Comparison of ENCODE assay signal across 14 cellular contexts in the genomic region with DNA sequence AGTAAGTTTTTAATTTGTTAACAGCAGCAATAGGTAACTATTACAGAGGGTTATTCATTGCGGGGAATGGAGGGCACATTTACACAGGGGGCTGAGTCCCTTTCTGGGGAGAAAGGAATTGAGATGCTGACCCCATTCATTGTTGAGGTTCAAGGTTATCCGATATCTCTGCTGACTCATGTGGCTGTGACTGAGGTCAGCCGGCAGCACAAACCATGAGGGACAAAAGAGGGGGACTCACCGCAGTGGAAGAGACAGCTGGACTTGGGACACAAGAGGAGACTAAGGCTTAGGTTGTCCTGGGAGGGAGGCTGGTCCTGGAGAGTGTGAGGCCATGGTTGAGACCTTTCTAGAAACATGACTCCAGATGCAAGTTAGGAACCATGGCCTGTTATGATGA.
"Had no signal": no experiment of that assay in that cellular context is flagged by ENCODE, and none has a peak within 500 bp of the region (broad histone marks: within the 10 kb centered on the region; RNA-seq: fewer than 3 reads in every experiment).

No MANE protein-coding gene starts in this region.

- H3K27ac Mint-ChIP-seq: memory B cell had no signal

- H3K4me1 ChIP-seq: heart right ventricle, psoas muscle, upper lobe of right lung had no signal

- H3K4me3 Mint-ChIP-seq: memory B cell; naive thymus-derived CD4-positive, alpha-beta T cell had no signal

- DNase-seq: activated effector memory CD4-positive, alpha-beta T cell treated with Interleukin-2 at 50 U/mL for 16 hours; activated naive CD4-positive, alpha-beta T cell treated with anti-CD3 and anti-CD28 coated beads, Interleukin-2, amount 50 U/mL, for 16 hours; effector CD8-positive, alpha-beta T cell; esophagus squamous epithelium; heart right ventricle; naive thymus-derived CD4-positive, alpha-beta T cell; ovary; psoas muscle; right cardiac atrium; upper lobe of right lung had no signal

- H3K9me3 ChIP-seq: esophagus squamous epithelium, ovary, psoas muscle, thoracic aorta, upper lobe of right lung had no signal

- H3K4me3 ChIP-seq: esophagus squamous epithelium, heart right ventricle, ovary, psoas muscle, SK-N-MC, skin epidermis, thoracic aorta, upper lobe of right lung had no signal

- H3K27ac ChIP-seq: esophagus squamous epithelium, heart right ventricle, ovary, psoas muscle, SK-N-MC, thoracic aorta, upper lobe of right lung had no signal

- ATAC-seq: heart right ventricle; naive thymus-derived CD4-positive, alpha-beta T cell; psoas muscle; right cardiac atrium; upper lobe of right lung had no signal

- H3K27me3 ChIP-seq: esophagus squamous epithelium, ovary, upper lobe of right lung had no signal

- H3K36me3 ChIP-seq: esophagus squamous epithelium, heart right ventricle, ovary, thoracic aorta, upper lobe of right lung had no signal
